16 cellular contexts compared by ENCODE assay signal in the genomic region with DNA sequence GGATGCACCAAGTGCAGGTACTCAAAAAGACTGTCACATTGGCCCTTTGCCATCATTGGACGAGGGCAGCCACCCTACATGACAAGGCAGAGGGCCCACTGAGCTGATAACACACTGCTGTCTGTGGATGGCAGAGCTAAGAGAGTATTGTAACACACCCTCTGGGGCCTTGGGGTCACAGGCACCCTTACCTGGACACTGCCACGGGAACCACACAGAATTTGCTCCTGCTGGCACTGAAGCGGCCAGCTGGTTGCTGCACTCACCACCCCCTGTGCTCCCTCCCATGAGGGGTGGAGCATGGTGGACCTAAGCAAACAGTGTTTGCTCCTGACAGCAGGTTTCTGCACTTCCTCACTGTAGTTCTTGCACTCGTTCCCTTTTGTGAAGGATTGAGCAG.
A peak's percentile ranks its signal among the peaks of the same experiment; 100 is the strongest.
DNase-seq lines count a peak whose midpoint lies in the region; ATAC-seq, FAIRE-seq and TF ChIP-seq lines count a peak whose summit lies in the region.
"Had no signal": no experiment of that assay in that cellular context is flagged by ENCODE, and none has a peak within 500 bp of the region (broad histone marks: within the 10 kb centered on the region; RNA-seq: fewer than 3 reads in every experiment).

No MANE protein-coding gene starts in this region.

- H3K4me2 ChIP-seq in H1 (ENCODE audit: insufficient read depth in 1 of 2, low read depth in 2 of 2, low read length in 2 of 2) (no peak overlapping the region), neuronal stem cell (ENCODE audit: insufficient read depth, low read length, poor library complexity, severe bottlenecking) (no peak overlapping the region)
- H3K4me2 ChIP-seq: BLaER1 treated with 17β-estradiol and CSF1 and Interleukin-3, amounts not matched to agents 10 nM and 100 nM had no signal

- no peak for TF ChIP-seq RAD21 in H1 (IDR thresholded peaks at IDR 0.05 in 1 of 2, conservative IDR thresholded peaks at IDR 0.05 in 1 of 2; ENCODE audit: low read depth in 2 of 2, low read length in 2 of 2)

- peak; percentile 28 for DNase-seq in Right ventricle myocardium inferior (ENCODE audit: missing footprints)
- DNase-seq in left ventricle myocardium inferior = no peak
- DNase-seq in H1 (ENCODE audit: low read depth in 1 of 2, low spot score in 2 of 2) = no peak
- DNase-seq in neuronal stem cell (ENCODE audit: low spot score) = no peak
- no peak for DNase-seq in EL
- DNase-seq in H4 (ENCODE audit: low spot score) = no peak
- no peak for DNase-seq in DMS114 treated with DMSO at 0.1 percent for 48 hours (lab: John Stamatoyannopoulos, UW; ENCODE audit: unreplicated experiment)
- DNase-seq: 8988T; ACHN; CD4-positive, CD25-positive, alpha-beta regulatory T cell; GM23248; HCEC 1CT; HFFc6 had no signal

- H2BK5ac ChIP-seq in H1 (ENCODE audit: low read depth, low read length) (no peak overlapping the region), neuronal stem cell (ENCODE audit: low read length) (no peak overlapping the region)

- CTCF ChIA-PET in H1 (lab: Charles Lee; ENCODE audit: partially characterized antibody) = no interaction called here

- H3K27ac ChIP-seq in left ventricle myocardium inferior (replicated peaks) (no peak overlapping the region), H1 (ENCODE audit: low read depth, low read length) (no peak overlapping the region; the same call in 1 of the 2 replicates), neuronal stem cell (replicated peaks; ENCODE audit: low read length) (no peak overlapping the region)
- H3K27ac ChIP-seq: BLaER1 treated with 17β-estradiol and CSF1 and Interleukin-3, amounts not matched to agents 10 nM and 100 nM; GM23248 had no signal

- H2BK120ac ChIP-seq in H1 (replicated peaks; ENCODE audit: low read depth, low read length) (no peak overlapping the region), neuronal stem cell (ENCODE audit: low read depth, low read length) (no peak overlapping the region)

- H3K9me3 ChIP-seq in left ventricle myocardium inferior (replicated peaks) (peaks cover 15% of the 10 kb centered on the region), H1 (ENCODE audit: insufficient read depth in 2 of 2, low read depth in 1 of 2, low read length in 1 of 2) (no peaks in the 10 kb centered on the region), neuronal stem cell (replicated peaks in 1 of 2; ENCODE audit: control insufficient read depth in 2 of 2, insufficient read depth in 1 of 2, low read depth in 1 of 2, low read length in 2 of 2) (no peaks in the 10 kb centered on the region)

- H2AK5ac ChIP-seq in H1 (ENCODE audit: low read depth, low read length) (no peak overlapping the region), neuronal stem cell (ENCODE audit: low read depth, low read length) (no peak overlapping the region)

- H4K8ac ChIP-seq in H1 (ENCODE audit: extremely low read depth, insufficient read depth, low read length) = no peak overlapping the region
- H4K8ac ChIP-seq in neuronal stem cell (ENCODE audit: low read depth, low read length) = no peak overlapping the region

- no peak for TF ChIP-seq POLR2A in H1 (IDR thresholded peaks at IDR 0.05; ENCODE audit: control extremely low read depth in 1 of 2, low read depth in 2 of 2, low read length in 2 of 2)

- H3K4me3 ChIP-seq in left ventricle myocardium inferior = no peak overlapping the region
- no peak overlapping the region for H3K4me3 ChIP-seq in H1 (ENCODE audit: extremely low read depth in 1 of 4, insufficient read depth in 2 of 4, low read depth in 3 of 4, low read length in 4 of 4)
- H3K4me3 ChIP-seq in neuronal stem cell (ENCODE audit: low read length in 2 of 2) = no peak overlapping the region
- H3K4me3 ChIP-seq: BLaER1 treated with 17β-estradiol and CSF1 and Interleukin-3, amounts not matched to agents 10 nM and 100 nM; GM12878; GM23248 had no signal

- intact Hi-C loops in Right ventricle myocardium inferior (cut with DNase I) = no loop called here
- intact Hi-C loops in left ventricle myocardium inferior (cut with micrococcal nuclease) = no loop called here

- H3K14ac ChIP-seq in H1 (ENCODE audit: insufficient read length) (no peak overlapping the region), neuronal stem cell (ENCODE audit: low read length) (no peak overlapping the region)

- H3K9ac ChIP-seq in H1 (replicated peaks in 1 of 4; ENCODE audit: extremely low read depth in 1 of 4, low read depth in 3 of 4, low read length in 3 of 4) (no peak overlapping the region), neuronal stem cell (ENCODE audit: low read depth, low read length, poor library complexity) (no peak overlapping the region)
- H3K9ac ChIP-seq: BLaER1 treated with 17β-estradiol and CSF1 and Interleukin-3, amounts not matched to agents 10 nM and 100 nM; GM23248 had no signal

- no peaks in the 10 kb centered on the region for H3K4me1 ChIP-seq in left ventricle myocardium inferior
- peaks cover 0 to 3% (median 0%) of the 10 kb centered on the region in 4 experiments; a peak in 2 of 7 replicates for H3K4me1 ChIP-seq in H1 (replicated peaks in 1 of 4; ENCODE audit: control insufficient read depth in 3 of 4, insufficient read depth in 4 of 4, low read length in 3 of 4)
- H3K4me1 ChIP-seq in neuronal stem cell (ENCODE audit: control insufficient read depth in 2 of 2, insufficient read depth in 1 of 2, low read depth in 1 of 2, low read length in 2 of 2) = no peaks in the 10 kb centered on the region
- H3K4me1 ChIP-seq: BLaER1 treated with 17β-estradiol and CSF1 and Interleukin-3, amounts not matched to agents 10 nM and 100 nM had no signal

- H3K4ac ChIP-seq in H1 (replicated peaks; ENCODE audit: insufficient read length, low read depth, low read length) (no peak overlapping the region), neuronal stem cell (ENCODE audit: low read length) (no peak overlapping the region)

- H2AFZ ChIP-seq in H1 (ENCODE audit: low read length) (peak overlapping the region; percentile 88), neuronal stem cell (ENCODE audit: low read length) (no peak overlapping the region)
- H2AFZ ChIP-seq: GM23248 had no signal

- whole genome bisulfite sequencing in H1 (ENCODE audit: extremely low coverage in 1 of 2, insufficient coverage in 1 of 2, insufficient read length in 1 of 2, insufficient replicate concordance in 2 of 2, low coverage in 1 of 2, low lambda C conversion rate in 2 of 2, missing lambda C conversion rate in 1 of 2), 2 experiments = 81% methylated on average over 4 of the region's 4 CpGs; no CpG with 5 or more reads in 1 of the 2 experiments
- WGBS in neuronal stem cell (ENCODE audit: extremely low coverage in 2 of 2, insufficient read length in 2 of 2, insufficient replicate concordance in 1 of 2), 2 donors = no CpG with 5 or more reads among the region's 4 CpGs

- no peaks in the 10 kb centered on the region for H3K79me2 ChIP-seq in H1 (ENCODE audit: control insufficient read depth in 1 of 2, insufficient read depth in 2 of 2, low read length in 2 of 2)

- H2BK20ac ChIP-seq in H1 (ENCODE audit: low read length) = no peak overlapping the region

- no peaks in the 10 kb centered on the region for H4K20me1 ChIP-seq in H1 (replicated peaks in 1 of 2; ENCODE audit: control insufficient read depth in 1 of 2, insufficient read depth in 2 of 2, low read length in 2 of 2)
- H4K20me1 ChIP-seq: BLaER1 treated with 17β-estradiol and CSF1 and Interleukin-3, amounts not matched to agents 10 nM and 100 nM had no signal

- POLR2A ChIA-PET in H1 (lab: Charles Lee; ENCODE audit: partially characterized antibody) = no interaction called here

- H4K5ac ChIP-seq in H1 (ENCODE audit: insufficient read length, low read depth, low read length) = no peak overlapping the region

- H2BK15ac ChIP-seq in H1 (ENCODE audit: low read length) (0 out of 2 replicates have a peak overlapping the region, but pooled peaks have one; percentile 10), neuronal stem cell (ENCODE audit: low read length) (no peak overlapping the region)

- H3K18ac ChIP-seq in H1 (ENCODE audit: extremely low read depth, low read length) (no peak overlapping the region), neuronal stem cell (ENCODE audit: low read length) (peak overlapping the region; percentile 1)

- H4K91ac ChIP-seq in H1 (replicated peaks; ENCODE audit: insufficient read length, low read length) (no peak overlapping the region), neuronal stem cell (ENCODE audit: low read depth, low read length, poor library complexity) (no peak overlapping the region)

- TF ChIP-seq EP300 in H1 (IDR thresholded peaks at IDR 0.05; ENCODE audit: borderline replicate concordance in 1 of 2, low read depth in 2 of 2, low read length in 2 of 2) = no peak

- H3K79me1 ChIP-seq in H1 (ENCODE audit: low read depth, low read length) (no peaks in the 10 kb centered on the region), neuronal stem cell (ENCODE audit: low read depth, low read length) (no peaks in the 10 kb centered on the region)

- H3K23me2 ChIP-seq in H1 (ENCODE audit: low read depth, low read length) = no peaks in the 10 kb centered on the region

- H2BK12ac ChIP-seq in H1 (ENCODE audit: low read depth, low read length) = no peak overlapping the region
- no peak overlapping the region for H2BK12ac ChIP-seq in neuronal stem cell (ENCODE audit: low read length)

- no peaks in the 10 kb centered on the region for H3K36me3 ChIP-seq in left ventricle myocardium inferior
- H3K36me3 ChIP-seq in H1 (ENCODE audit: control insufficient read depth in 2 of 4, insufficient read depth in 4 of 4, low read length in 3 of 4) = no peaks in the 10 kb centered on the region
- H3K36me3 ChIP-seq in neuronal stem cell (replicated peaks in 1 of 2; ENCODE audit: control insufficient read depth in 2 of 2, insufficient read depth in 2 of 2, low read length in 2 of 2) = no peaks in the 10 kb centered on the region
- H3K36me3 ChIP-seq: BLaER1 treated with 17β-estradiol and CSF1 and Interleukin-3, amounts not matched to agents 10 nM and 100 nM had no signal

- TF ChIP-seq CTCF in left ventricle myocardium inferior (IDR thresholded peaks at IDR 0.05; ENCODE audit: borderline replicate concordance) (no peak), H1 (IDR thresholded peaks at IDR 0.05; ENCODE audit: control extremely low read depth in 1 of 3, insufficient read depth in 1 of 3, low read depth in 1 of 3, low read length in 3 of 3) (no peak)

- no peak for ATAC-seq in Right ventricle myocardium inferior
- ATAC-seq: GM12878 had no signal

- FAIRE-seq in H1 (lab: Jason Lieb, UNC) = no peak
- FAIRE-seq: GM12878, GM18507 had no signal

- H3K56ac ChIP-seq in H1 (replicated peaks; ENCODE audit: insufficient read length, low read depth, low read length) = no peak overlapping the region

- H3K27me3 ChIP-seq in left ventricle myocardium inferior (ENCODE audit: low read depth) (no peaks in the 10 kb centered on the region), H1 (replicated peaks in 1 of 4; ENCODE audit: control insufficient read depth in 3 of 4, extremely low read depth in 1 of 4, insufficient read depth in 3 of 4, low read length in 3 of 4) (no peaks in the 10 kb centered on the region), neuronal stem cell (ENCODE audit: control insufficient read depth in 3 of 3, insufficient read depth in 3 of 3, low read depth in 1 of 3, low read length in 3 of 3) (peaks cover 0 to 38% (median 0%) of the 10 kb centered on the region in 3 experiments)
- H3K27me3 ChIP-seq: BLaER1 treated with 17β-estradiol and CSF1 and Interleukin-3, amounts not matched to agents 10 nM and 100 nM had no signal

- H3K23ac ChIP-seq in H1 (ENCODE audit: insufficient read length) (no peak overlapping the region), neuronal stem cell (ENCODE audit: low read depth, low read length, poor library complexity) (no peak overlapping the region)

TF ChIP-seq in H1, 55 proteins besides CTCF, POLR2A, EP300 and RAD21 (continues in another document):
- TF ChIP-seq CREB1 (IDR thresholded peaks at IDR 0.05) = no peak
